ENCODE assay signal across 13 cellular contexts in genomic region chr1:117092594-117092993, GRCh38. TPM values are rescaled to one million over a fixed set of nuclear protein-coding genes. Genes with fewer than 3 reads are reported as not detected.
DNase-seq lines count a peak whose midpoint lies in the region; ATAC-seq, FAIRE-seq and TF ChIP-seq lines count a peak whose summit lies in the region.
"Had no signal": no experiment of that assay in that cellular context is flagged by ENCODE, and none has a peak within 500 bp of the region (broad histone marks: within the 10 kb centered on the region; RNA-seq: fewer than 3 reads in every experiment).

No MANE protein-coding gene starts in this region.

- no peaks in the 10 kb centered on the region for H3K9me2 ChIP-seq in PC-3 (replicated peaks; ENCODE audit: low read length)

- FAIRE-seq in RCC 7860 (lab: Jason Lieb, UNC) = no peak
- FAIRE-seq: small intestine had no signal

- TF ChIP-seq CTCF in PC-3 (conservative IDR thresholded peaks at IDR 0.05; ENCODE audit: low read depth, low read length) (no peak), epithelial cell of esophagus (IDR thresholded peaks at IDR 0.05; ENCODE audit: insufficient read depth, low read depth, low read length, missing control alignments) (no peak), osteocyte (IDR thresholded peaks at IDR 0.05) (no peak), foreskin fibroblast (IDR thresholded peaks at IDR 0.05; ENCODE audit: low read depth, low read length) (no peak)

- no peaks in the 10 kb centered on the region for H4K20me1 ChIP-seq in PC-3 (ENCODE audit: low read length)

- peak overlapping the region; percentile 69 for H3K27ac ChIP-seq in PC-3 (ENCODE audit: low read length)
- H3K27ac ChIP-seq in CD4-positive, alpha-beta memory T cell (ENCODE audit: low read depth, low read length) = no peak overlapping the region

- H3K4me3 Mint-ChIP-seq in osteocyte (ENCODE audit: unreplicated experiment) = no peak overlapping the region
- no peak overlapping the region for H3K4me3 Mint-ChIP-seq in CD4-positive, alpha-beta memory T cell
- H3K4me3 Mint-ChIP-seq: CD4-positive, alpha-beta T cell had no signal

- no peaks in the 10 kb centered on the region for H3K79me2 ChIP-seq in PC-3 (ENCODE audit: low read length)

- peaks cover 42% of the 10 kb centered on the region for H3K36me3 ChIP-seq in PC-3 (ENCODE audit: low read depth, low read length)
- H3K36me3 ChIP-seq in CD4-positive, alpha-beta memory T cell (ENCODE audit: insufficient read depth, low read length) = peaks cover 22% of the 10 kb centered on the region

- peaks cover 4% of the 10 kb centered on the region for H3F3A ChIP-seq in PC-3 (ENCODE audit: low read length, unreplicated experiment)

- ATAC-seq in PC-3 = no peak

- H3K4me3 ChIP-seq in PC-3 (ENCODE audit: low read length) (no peak overlapping the region), epithelial cell of esophagus (ENCODE audit: low read length) (no peak overlapping the region), foreskin fibroblast (ENCODE audit: low read depth in 1 of 2, low read length in 2 of 2) (no peak overlapping the region)
- no peak overlapping the region for H3K4me3 ChIP-seq in CD4-positive, alpha-beta memory T cell (ENCODE audit: low read length in 2 of 2)

- no peak overlapping the region for H3K9ac ChIP-seq in PC-3 (ENCODE audit: low read length)

- DNase-seq in AG08396 (ENCODE audit: low spot score) (peak; percentile 10), PC-3 (no peak), epithelial cell of esophagus (ENCODE audit: low read depth) (peak; percentile 23), osteocyte (ENCODE audit: extremely low spot score, unreplicated experiment) (no peak), foreskin fibroblast (no peak), RCC 7860 (ENCODE audit: low spot score) (no peak), NCI-H82 (lab: John Stamatoyannopoulos, UW) (no peak)
- DNase-seq in CD4-positive, alpha-beta memory T cell = no peak
- DNase-seq: activated CD8-positive, alpha-beta memory T cell treated with anti-CD3 and anti-CD28 coated beads for 24 hours; CD4-positive, alpha-beta T cell; NCI-H1048; NCI-H526; small intestine had no signal

- POLR2A ChIA-PET in PC-3 (lab: Charles Lee; ENCODE audit: unreplicated experiment) = interaction anchor here (0.5 kb wide), 1 partner anchor 33 kb away, joined by 3 read pairs; the partner anchor contains the start of gene TTF2
- POLR2A ChIA-PET in CD4-positive, alpha-beta memory T cell (lab: Charles Lee; ENCODE audit: partially characterized antibody) = interaction anchor here (1.2 to 1.3 kb wide), 2 partner anchors 11 to 33 kb away, joined by 3 to 5 read pairs; partner anchors contain the start of gene TTF2

- peak overlapping the region; percentile 95 for H3K27ac Mint-ChIP-seq in osteocyte (ENCODE audit: unreplicated experiment)
- peak overlapping the region in 2 of 7 donors; percentile 29 to 57 for H3K27ac Mint-ChIP-seq in CD4-positive, alpha-beta memory T cell
- H3K27ac Mint-ChIP-seq: CD4-positive, alpha-beta T cell had no signal

- no TSS peak for BruUV-seq in PC-3 (replicated peaks; lab: Mats Ljungman, UMichigan)

- no peaks in the 10 kb centered on the region for H3K9me3 Mint-ChIP-seq in osteocyte (ENCODE audit: unreplicated experiment)
- no peaks in the 10 kb centered on the region for H3K9me3 Mint-ChIP-seq in CD4-positive, alpha-beta memory T cell
- H3K9me3 Mint-ChIP-seq: CD4-positive, alpha-beta T cell had no signal

- H3K27me3 Mint-ChIP-seq in osteocyte (ENCODE audit: unreplicated experiment) = no peaks in the 10 kb centered on the region
- no peaks in the 10 kb centered on the region for H3K27me3 Mint-ChIP-seq in CD4-positive, alpha-beta memory T cell
- H3K27me3 Mint-ChIP-seq: CD4-positive, alpha-beta T cell had no signal

- H3K27me3 ChIP-seq in PC-3 (ENCODE audit: low read length) = no peaks in the 10 kb centered on the region
- H3K27me3 ChIP-seq in CD4-positive, alpha-beta memory T cell (ENCODE audit: insufficient read depth, low read length) = no peaks in the 10 kb centered on the region

- peaks cover 20% of the 10 kb centered on the region for H3K4me1 ChIP-seq in PC-3 (ENCODE audit: insufficient read depth, low read length)
- peaks cover 7% of the 10 kb centered on the region for H3K4me1 ChIP-seq in CD4-positive, alpha-beta memory T cell (ENCODE audit: insufficient read depth, low read length)

- CTCF ChIA-PET in PC-3 (lab: Charles Lee) = no interaction called here
- CTCF ChIA-PET in CD4-positive, alpha-beta memory T cell (lab: Charles Lee; ENCODE audit: partially characterized antibody) = interaction anchor here (1.2 to 2.3 kb wide), 4 partner anchors 10 to 368 kb away, joined by 3 to 6 read pairs (median 4); no protein-coding TSS in a partner anchor

- H3K9me3 ChIP-seq in PC-3 (ENCODE audit: low read length) = no peaks in the 10 kb centered on the region
- H3K9me3 ChIP-seq in CD4-positive, alpha-beta memory T cell (ENCODE audit: control insufficient read depth in 1 of 2, low read length in 2 of 2) = no peaks in the 10 kb centered on the region

- intact Hi-C loops in PC-3 (cut with micrococcal nuclease) = loop anchor here (2.0 kb wide), 1 partner anchor 16 kb away; no protein-coding TSS in a partner anchor
- intact Hi-C loops in CD4-positive, alpha-beta memory T cell (cut with micrococcal nuclease) = no loop called here

- peaks cover 43% of the 10 kb centered on the region for H3K4me1 Mint-ChIP-seq in osteocyte (ENCODE audit: unreplicated experiment)
- H3K4me1 Mint-ChIP-seq in CD4-positive, alpha-beta memory T cell = peaks cover 1 to 8% (median 4%) of the 10 kb centered on the region in 4 donors

- H3K4me2 ChIP-seq in PC-3 (ENCODE audit: low read length) = peak overlapping the region; percentile 20; the same call in 1 of the 2 replicates

- peaks cover 10% of the 10 kb centered on the region for H3K36me3 Mint-ChIP-seq in osteocyte (ENCODE audit: unreplicated experiment)
- peaks cover 57 to 68% of the 10 kb centered on the region in 2 donors for H3K36me3 Mint-ChIP-seq in CD4-positive, alpha-beta memory T cell

- no peak overlapping the region for H2AFZ ChIP-seq in PC-3 (ENCODE audit: low read length)

RNA-seq across cellular contexts. Expression of gene TRIM45, which starts 29.0 kb away (rescaled TPM):
- total RNA-seq in PC-3 (2014; rRNA removed) = 3.1 and 4.3 TPM in 2 replicates
- 5.0 and 6.3 TPM in 2 replicates for total RNA-seq in osteocyte
- total RNA-seq in CD4-positive, alpha-beta memory T cell = under 1 TPM; 0.20 to 0.25 TPM
- under 1 TPM in 1 of 2 donors, not detected in 1; 0.11 TPM for polyA plus RNA-seq in CD4-positive, alpha-beta memory T cell

RNA-seq across cellular contexts. Expression of gene TTF2, which starts 32.5 kb away (rescaled TPM):
- total RNA-seq in PC-3 (2014; rRNA removed) (25.1 and 28.8 TPM in 2 replicates), osteocyte (17.4 and 18.6 TPM in 2 replicates)
- 10 to 100 TPM; 26.4 to 29.5 TPM for total RNA-seq in CD4-positive, alpha-beta memory T cell
- polyA plus RNA-seq in CD4-positive, alpha-beta memory T cell = 10 to 100 TPM in 1 of 2 donors, 1 to 10 TPM in 1; 5.7 to 14.1 TPM

Comparison
In these comparisons a context has a peak if more than half of its experiments do, and no peak if none do; other contexts are left out.
1. DNase-seq: peak in AG08396 (single experiment) and epithelial cell of esophagus (single experiment); none in PC-3 (single experiment), osteocyte (single experiment), foreskin fibroblast (0 of 2), RCC 7860 (single experiment), CD4-positive, alpha-beta memory T cell (0 of 5) and NCI-H82 (single experiment).